16 cellular contexts compared by ENCODE assay signal in genomic region chr16:5505093-5505887, GRCh38.
DNase-seq lines count a peak whose midpoint lies in the region; ATAC-seq, FAIRE-seq and TF ChIP-seq lines count a peak whose summit lies in the region.
"Had no signal": no experiment of that assay in that cellular context is flagged by ENCODE, and none has a peak within 500 bp of the region (broad histone marks: within the 10 kb centered on the region; RNA-seq: fewer than 3 reads in every experiment).

No MANE protein-coding gene starts in this region.

- no peak overlapping the region for H2BK5ac ChIP-seq in H9 (ENCODE audit: insufficient read length, low read length)
- H2BK5ac ChIP-seq in H1 (ENCODE audit: low read depth, low read length), result no peak overlapping the region

- no peak overlapping the region for H4K5ac ChIP-seq in H9 (ENCODE audit: insufficient read length, low read depth, low read length)
- H4K5ac ChIP-seq in H1 (ENCODE audit: insufficient read length, low read depth, low read length), result no peak overlapping the region

- H3K4me3 Mint-ChIP-seq in H9, result no peak overlapping the region
- no peak overlapping the region for H3K4me3 Mint-ChIP-seq in activated CD4-positive, alpha-beta T cell treated with anti-CD3 and anti-CD28 coated beads, Interleukin-2, amount 10 ng/mL, durations not matched to agents 7 days and 5 days
- H3K4me3 Mint-ChIP-seq in CD4-positive, alpha-beta T cell, result no peak overlapping the region
- no peak overlapping the region for H3K4me3 Mint-ChIP-seq in CD14-positive monocyte
- H3K4me3 Mint-ChIP-seq: CD8-positive, alpha-beta T cell had no signal

- FAIRE-seq in H1 (lab: Jason Lieb, UNC), result no peak
- FAIRE-seq: D721Med, GM12891 had no signal

- H4K8ac ChIP-seq in H9 (replicated peaks; ENCODE audit: insufficient read length, low read depth, low read length) (no peak overlapping the region), H1 (ENCODE audit: extremely low read depth, insufficient read depth, low read length) (no peak overlapping the region)

- TF ChIP-seq CTCF in H9 (conservative IDR thresholded peaks at IDR 0.05), result peak; percentile 38; the same call in 2 of the 3 replicates
- peak in 2 of 3 experiments; percentile 26 to 39; a peak in 2 of 4 replicates for TF ChIP-seq CTCF in H1 (IDR thresholded peaks at IDR 0.05; ENCODE audit: control extremely low read depth in 1 of 3, insufficient read depth in 1 of 3, low read depth in 1 of 3, low read length in 3 of 3)
- no peak for TF ChIP-seq CTCF in CD4-positive, alpha-beta T cell (IDR thresholded peaks at IDR 0.05)
- no peak for TF ChIP-seq CTCF in CD14-positive monocyte (IDR thresholded peaks at IDR 0.05)

- DNase-seq in DMS153 (lab: John Stamatoyannopoulos, UW) (peak; percentile 11), DMS153 treated with DMSO at 0.1 percent for 48 hours (lab: John Stamatoyannopoulos, UW; ENCODE audit: unreplicated experiment) (no peak), H9 (no peak), H1 (ENCODE audit: low read depth in 1 of 2, low spot score in 2 of 2) (no peak), CD14-positive monocyte (ENCODE audit: low spot score) (no peak)
- DNase-seq in activated CD4-positive, alpha-beta T cell treated with anti-CD3 and anti-CD28 coated beads, Interleukin-2, amount 10 ng/mL, durations not matched to agents 7 days and 5 days, result no peak
- no peak for DNase-seq in CD4-positive, alpha-beta T cell
- DNase-seq: ACHN; CD8-positive, alpha-beta T cell; COR-L47; DMS53 had no signal

- H3K27me3 Mint-ChIP-seq in H9 (ENCODE audit: low read depth) (peaks cover 3% of the 10 kb centered on the region; the same call in 1 of the 2 replicates), CD14-positive monocyte (ENCODE audit: low read depth in 3 of 3) (peaks cover 4 to 9% (median 8%) of the 10 kb centered on the region in 3 donors)
- H3K27me3 Mint-ChIP-seq in activated CD4-positive, alpha-beta T cell treated with anti-CD3 and anti-CD28 coated beads, Interleukin-2, amount 10 ng/mL, durations not matched to agents 7 days and 5 days, result no peaks in the 10 kb centered on the region
- H3K27me3 Mint-ChIP-seq in CD4-positive, alpha-beta T cell, result peaks cover 3% of the 10 kb centered on the region

- H2BK15ac ChIP-seq in H9 (ENCODE audit: low read depth, low read length) (no peak overlapping the region), H1 (ENCODE audit: low read length) (no peak overlapping the region)

- no peaks in the 10 kb centered on the region for H3K36me3 ChIP-seq in H1 (ENCODE audit: control insufficient read depth in 2 of 4, insufficient read depth in 4 of 4, low read length in 3 of 4)
- H3K36me3 ChIP-seq: HAP-1 had no signal

- H3K14ac ChIP-seq in H9 (ENCODE audit: insufficient read depth, low read length) (no peak overlapping the region), H1 (ENCODE audit: insufficient read length) (no peak overlapping the region)

- H3K27me3 ChIP-seq in H9 (ENCODE audit: insufficient read depth, low read length) (no peaks in the 10 kb centered on the region), H1 (replicated peaks in 1 of 4; ENCODE audit: control insufficient read depth in 3 of 4, extremely low read depth in 1 of 4, insufficient read depth in 3 of 4, low read length in 3 of 4) (no peaks in the 10 kb centered on the region)
- no peaks in the 10 kb centered on the region for H3K27me3 ChIP-seq in CD4-positive, alpha-beta T cell (ENCODE audit: control insufficient read depth, insufficient read depth, low read length)

- no peak overlapping the region; a peak in 2 of 7 replicates for H3K27ac Mint-ChIP-seq in H9
- H3K27ac Mint-ChIP-seq in activated CD4-positive, alpha-beta T cell treated with anti-CD3 and anti-CD28 coated beads, Interleukin-2, amount 10 ng/mL, durations not matched to agents 7 days and 5 days, result no peak overlapping the region
- no peak overlapping the region for H3K27ac Mint-ChIP-seq in CD4-positive, alpha-beta T cell
- H3K27ac Mint-ChIP-seq in CD14-positive monocyte, result no peak overlapping the region
- H3K27ac Mint-ChIP-seq: CD8-positive, alpha-beta T cell had no signal

- H2BK20ac ChIP-seq in H9 (ENCODE audit: low read depth, low read length, poor library complexity, severe bottlenecking), result no peak overlapping the region
- H2BK20ac ChIP-seq in H1 (ENCODE audit: low read length), result no peak overlapping the region

- H4K20me1 ChIP-seq in H9 (ENCODE audit: control insufficient read depth, insufficient read depth, insufficient read length) (no peaks in the 10 kb centered on the region), H1 (replicated peaks in 1 of 2; ENCODE audit: control insufficient read depth in 1 of 2, insufficient read depth in 2 of 2, low read length in 2 of 2) (no peaks in the 10 kb centered on the region)

- TF ChIP-seq RAD21 in H1 (IDR thresholded peaks at IDR 0.05 in 1 of 2, conservative IDR thresholded peaks at IDR 0.05 in 1 of 2; ENCODE audit: low read depth in 2 of 2, low read length in 2 of 2), result peak in 1 of 2 experiments; percentile 42; a peak in 2 of 4 replicates

- H3K56ac ChIP-seq in H9 (ENCODE audit: insufficient read length, low read depth, low read length) (no peak overlapping the region), H1 (replicated peaks; ENCODE audit: insufficient read length, low read depth, low read length) (no peak overlapping the region)

- H3K36me3 Mint-ChIP-seq in H9 (ENCODE audit: insufficient read depth in 1 of 3, low read depth in 3 of 3), result no peaks in the 10 kb centered on the region
- H3K36me3 Mint-ChIP-seq in activated CD4-positive, alpha-beta T cell treated with anti-CD3 and anti-CD28 coated beads, Interleukin-2, amount 10 ng/mL, durations not matched to agents 7 days and 5 days (ENCODE audit: low read depth), result no peaks in the 10 kb centered on the region
- no peaks in the 10 kb centered on the region for H3K36me3 Mint-ChIP-seq in CD4-positive, alpha-beta T cell (ENCODE audit: low read depth)
- no peaks in the 10 kb centered on the region for H3K36me3 Mint-ChIP-seq in CD14-positive monocyte
- H3K36me3 Mint-ChIP-seq: CD8-positive, alpha-beta T cell had no signal

- H3K4ac ChIP-seq in H9 (ENCODE audit: low read depth, low read length) (no peak overlapping the region), H1 (replicated peaks; ENCODE audit: insufficient read length, low read depth, low read length) (no peak overlapping the region)

- no peaks in the 10 kb centered on the region for H3K9me3 Mint-ChIP-seq in H9
- H3K9me3 Mint-ChIP-seq in activated CD4-positive, alpha-beta T cell treated with anti-CD3 and anti-CD28 coated beads, Interleukin-2, amount 10 ng/mL, durations not matched to agents 7 days and 5 days, result no peaks in the 10 kb centered on the region
- peaks cover 2% of the 10 kb centered on the region for H3K9me3 Mint-ChIP-seq in CD4-positive, alpha-beta T cell
- H3K9me3 Mint-ChIP-seq in CD14-positive monocyte, result no peaks in the 10 kb centered on the region
- H3K9me3 Mint-ChIP-seq: CD8-positive, alpha-beta T cell had no signal

- H3K4me1 Mint-ChIP-seq in H9 (peaks cover 9 to 23% of the 10 kb centered on the region in 2 experiments), CD14-positive monocyte (no peaks in the 10 kb centered on the region)
- no peaks in the 10 kb centered on the region for H3K4me1 Mint-ChIP-seq in activated CD4-positive, alpha-beta T cell treated with anti-CD3 and anti-CD28 coated beads, Interleukin-2, amount 10 ng/mL, durations not matched to agents 7 days and 5 days
- no peaks in the 10 kb centered on the region for H3K4me1 Mint-ChIP-seq in CD4-positive, alpha-beta T cell (ENCODE audit: low read depth)

- H2AFZ ChIP-seq in H9 (ENCODE audit: low read length), result no peak overlapping the region
- H2AFZ ChIP-seq in H1 (ENCODE audit: low read length), result no peak overlapping the region

- CTCF ChIA-PET in H1 (lab: Charles Lee; ENCODE audit: partially characterized antibody), result interaction anchor here (0.5 to 8.3 kb wide), 19 partner anchors 9 to 1236 kb away, joined by 3 to 108 read pairs (median 4); no protein-coding TSS in a partner anchor
- CTCF ChIA-PET in activated CD4-positive, alpha-beta T cell treated with anti-CD3 and anti-CD28 coated beads, Interleukin-2, amount 10 ng/mL, durations not matched to agents 7 days and 5 days (lab: Charles Lee), result interaction anchor here (0.6 kb wide), 1 partner anchor 129 kb away, joined by 3 read pairs; no protein-coding TSS in a partner anchor
- CTCF ChIA-PET in CD4-positive, alpha-beta T cell (lab: Charles Lee), result no interaction called here

- H3K9me3 ChIP-seq in H9 (ENCODE audit: control insufficient read depth, low read depth, low read length), result no peaks in the 10 kb centered on the region
- H3K9me3 ChIP-seq in H1 (ENCODE audit: insufficient read depth in 2 of 2, low read depth in 1 of 2, low read length in 1 of 2), result no peaks in the 10 kb centered on the region
- no peaks in the 10 kb centered on the region for H3K9me3 ChIP-seq in CD4-positive, alpha-beta T cell (ENCODE audit: control insufficient read depth, low read length)
- H3K9me3 ChIP-seq: HAP-1 had no signal

- no peak overlapping the region for H3K27ac ChIP-seq in H9 (ENCODE audit: insufficient read length, low read depth, low read length)
- no peak overlapping the region for H3K27ac ChIP-seq in H1 (ENCODE audit: low read depth, low read length)
- H3K27ac ChIP-seq in CD4-positive, alpha-beta T cell (ENCODE audit: low read depth, low read length), result no peak overlapping the region
- H3K27ac ChIP-seq: 22Rv1, HL-60 had no signal

- no peaks in the 10 kb centered on the region for H3K79me2 ChIP-seq in H9 (ENCODE audit: insufficient read depth, low read length)
- no peaks in the 10 kb centered on the region for H3K79me2 ChIP-seq in H1 (ENCODE audit: control insufficient read depth in 1 of 2, insufficient read depth in 2 of 2, low read length in 2 of 2)

- no peak overlapping the region for H3K4me2 ChIP-seq in H9 (ENCODE audit: insufficient read depth, insufficient read length, low read length)
- no peak overlapping the region for H3K4me2 ChIP-seq in H1 (ENCODE audit: insufficient read depth in 1 of 2, low read depth in 2 of 2, low read length in 2 of 2)

- H2AK5ac ChIP-seq in H9 (ENCODE audit: insufficient read length, low read length) (no peak overlapping the region), H1 (ENCODE audit: low read depth, low read length) (no peak overlapping the region)

- H3K23me2 ChIP-seq in H9 (ENCODE audit: insufficient read length, low read depth, low read length, poor library complexity, severe bottlenecking) (no peaks in the 10 kb centered on the region), H1 (ENCODE audit: low read depth, low read length) (no peaks in the 10 kb centered on the region)

- no peak for ATAC-seq in CD4-positive, alpha-beta T cell (ENCODE audit: poor library complexity)
- ATAC-seq: CD8-positive, alpha-beta T cell had no signal

- H3K18ac ChIP-seq in H9 (ENCODE audit: insufficient read length, low read depth, low read length) (no peak overlapping the region), H1 (ENCODE audit: extremely low read depth, low read length) (no peak overlapping the region)

- no peak overlapping the region for H3T11ph ChIP-seq in H9 (ENCODE audit: low read length)

- H3K4me3 ChIP-seq in H1 (ENCODE audit: extremely low read depth in 1 of 4, insufficient read depth in 2 of 4, low read depth in 3 of 4, low read length in 4 of 4), result no peak overlapping the region
- H3K4me3 ChIP-seq: HAP-1 had no signal

- H2BK120ac ChIP-seq in H9 (ENCODE audit: low read depth, low read length, poor library complexity, severe bottlenecking) (no peak overlapping the region), H1 (replicated peaks; ENCODE audit: low read depth, low read length) (no peak overlapping the region)

- no peak for TF ChIP-seq EP300 in H1 (IDR thresholded peaks at IDR 0.05; ENCODE audit: borderline replicate concordance in 1 of 2, low read depth in 2 of 2, low read length in 2 of 2)

- TF ChIP-seq POLR2A in H1 (IDR thresholded peaks at IDR 0.05; ENCODE audit: control extremely low read depth in 1 of 2, low read depth in 2 of 2, low read length in 2 of 2), result no peak

- intact Hi-C loops in CD4-positive, alpha-beta T cell (cut with DNase I, micrococcal nuclease), result no loop called here
- intact Hi-C loops in CD14-positive monocyte (cut with micrococcal nuclease), result no loop called here

- no peak overlapping the region for H2BK12ac ChIP-seq in H9 (ENCODE audit: insufficient read length, low read depth, low read length)
- H2BK12ac ChIP-seq in H1 (ENCODE audit: low read depth, low read length), result no peak overlapping the region

- no CpG with 5 or more reads among the region's 6 CpGs for WGBS in H9 (ENCODE audit: extremely low coverage, insufficient read length, low lambda C conversion rate)
- 84% methylated on average over 6 of the region's 6 CpGs; no CpG with 5 or more reads in 1 of the 2 experiments for WGBS in H1 (ENCODE audit: extremely low coverage in 1 of 2, insufficient coverage in 1 of 2, insufficient read length in 1 of 2, insufficient replicate concordance in 2 of 2, low coverage in 1 of 2, low lambda C conversion rate in 2 of 2, missing lambda C conversion rate in 1 of 2), 2 experiments

- H3K9ac ChIP-seq in H9 (ENCODE audit: extremely low read depth, insufficient read length, low read length) (no peak overlapping the region), H1 (replicated peaks in 1 of 4; ENCODE audit: extremely low read depth in 1 of 4, low read depth in 3 of 4, low read length in 3 of 4) (no peak overlapping the region)

- no peak overlapping the region for H4K91ac ChIP-seq in H9 (ENCODE audit: insufficient read length, low read depth, low read length)
- no peak overlapping the region for H4K91ac ChIP-seq in H1 (replicated peaks; ENCODE audit: insufficient read length, low read length)

- H3K4me1 ChIP-seq in H9 (ENCODE audit: insufficient read depth, low read length) (no peaks in the 10 kb centered on the region), H1 (replicated peaks in 1 of 4; ENCODE audit: control insufficient read depth in 3 of 4, insufficient read depth in 4 of 4, low read length in 3 of 4) (0 out of 7 replicates have a peak, but pooled peaks cover 0 to 2% (median 0%) of the 10 kb centered on the region in 4 experiments)
- H3K4me1 ChIP-seq: HAP-1 had no signal

- no peak overlapping the region for H3K23ac ChIP-seq in H9 (ENCODE audit: insufficient read length, low read depth, low read length)
- no peak overlapping the region for H3K23ac ChIP-seq in H1 (ENCODE audit: insufficient read length)

- POLR2A ChIA-PET in H1 (lab: Charles Lee; ENCODE audit: partially characterized antibody), result interaction anchor here (0.9 kb wide), 1 partner anchor 84 kb away, joined by 3 read pairs; no protein-coding TSS in a partner anchor
- POLR2A ChIA-PET in activated CD4-positive, alpha-beta T cell treated with anti-CD3 and anti-CD28 coated beads, Interleukin-2, amount 10 ng/mL, durations not matched to agents 7 days and 5 days (lab: Charles Lee), result no interaction called here
- POLR2A ChIA-PET in CD4-positive, alpha-beta T cell (lab: Charles Lee), result no interaction called here

- no peaks in the 10 kb centered on the region for H3K79me1 ChIP-seq in H9 (ENCODE audit: insufficient read depth, low read depth, low read length, poor library complexity, severe bottlenecking)
- H3K79me1 ChIP-seq in H1 (ENCODE audit: low read depth, low read length), result no peaks in the 10 kb centered on the region

Comparison
In these comparisons a context has a peak if more than half of its experiments do, and no peak if none do; other contexts are left out.
1. CTCF ChIP-seq: peak in H9 (single experiment) and H1 (2 of 3); none in CD4-positive, alpha-beta T cell (single experiment) and CD14-positive monocyte (single experiment).